ENCODE assay signal across 8 cellular contexts in the genomic region with DNA sequence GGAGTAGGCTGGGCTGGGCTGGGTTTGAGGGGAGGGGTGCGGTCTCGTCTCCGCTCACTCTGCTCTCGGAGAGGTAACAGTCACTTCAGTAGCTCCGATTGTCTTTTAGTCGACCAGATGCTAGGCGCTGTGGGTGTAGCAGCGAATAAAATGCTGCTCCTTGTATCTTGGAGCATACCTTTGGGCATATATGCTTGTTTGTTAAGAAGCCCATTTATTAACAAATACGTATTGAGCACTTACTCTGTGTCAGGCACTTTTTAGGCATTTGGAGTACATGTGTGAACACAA. TPM values are rescaled to one million over a fixed set of nuclear protein-coding genes. Genes with fewer than 3 reads are reported as not detected.
DNase-seq lines count a peak whose midpoint lies in the region; ATAC-seq and TF ChIP-seq lines count a peak whose summit lies in the region.

No MANE protein-coding gene starts in this region.

- peak overlapping the region; percentile 99 for H3K4me2 ChIP-seq in skeletal muscle satellite cell (ENCODE audit: low read length)

- no peaks in the 10 kb centered on the region for H3K9me3 Mint-ChIP-seq in activated T-cell treated with anti-CD3 and anti-CD28 coated beads, Interleukin-2, amount 50 U/mL, for 72 hours

- TF ChIP-seq CTCF in BE2C (IDR thresholded peaks at IDR 0.05; ENCODE audit: low read depth, low read length) (no peak), right atrium auricular region (IDR thresholded peaks at IDR 0.05) (no peak)

- peak overlapping the region; percentile 92 for H3K4me3 ChIP-seq in BE2C (ENCODE audit: low read depth, low read length)
- peak overlapping the region; percentile 70 for H3K4me3 ChIP-seq in MG63
- peak overlapping the region; percentile 77 to 93 for H3K4me3 ChIP-seq in right atrium auricular region
- H3K4me3 ChIP-seq in skeletal muscle satellite cell (ENCODE audit: low read length) = peak overlapping the region; percentile 96

- H3K27ac ChIP-seq in right atrium auricular region = peak overlapping the region; percentile 86 to 92

- peak overlapping the region; percentile 89 for H3K9ac ChIP-seq in skeletal muscle satellite cell (ENCODE audit: low read depth, low read length)

- H3K4me1 Mint-ChIP-seq in activated T-cell treated with anti-CD3 and anti-CD28 coated beads, Interleukin-2, amount 50 U/mL, for 72 hours (ENCODE audit: low read depth) = peaks cover 23% of the 10 kb centered on the region

- H3K4me1 ChIP-seq in BE2C = peaks cover 6% of the 10 kb centered on the region; the same call in 1 of the 2 replicates
- peaks cover 0 to 13% of the 10 kb centered on the region in 2 donors for H3K4me1 ChIP-seq in right atrium auricular region
- H3K4me1 ChIP-seq in skeletal muscle satellite cell (ENCODE audit: control insufficient read depth, insufficient read depth, low read length) = peaks cover 14% of the 10 kb centered on the region

- H3K36me3 ChIP-seq in BE2C (peaks cover 5% of the 10 kb centered on the region), MG63 (peaks cover 5% of the 10 kb centered on the region; the same call in 1 of the 2 replicates), right atrium auricular region (peaks cover 6% of the 10 kb centered on the region), skeletal muscle satellite cell (ENCODE audit: insufficient read depth, low read length) (peaks cover 13% of the 10 kb centered on the region)

- no peaks in the 10 kb centered on the region for H3K27me3 Mint-ChIP-seq in activated T-cell treated with anti-CD3 and anti-CD28 coated beads, Interleukin-2, amount 50 U/mL, for 72 hours (ENCODE audit: low read depth)

- DNase-seq in BE2C (no peak), MG63 (no peak), right atrium auricular region (ENCODE audit: low spot score) (no peak), D341Med (ENCODE audit: low spot score) (no peak), AG08396 (ENCODE audit: low spot score) (no peak)
- DNase-seq in activated T-cell treated with anti-CD3 and anti-CD28 coated beads, Interleukin-2, amount 50 U/mL, for 72 hours = peak; percentile 70 to 80

- H3K9me3 ChIP-seq in BE2C (no peaks in the 10 kb centered on the region), MG63 (no peaks in the 10 kb centered on the region), right atrium auricular region (no peaks in the 10 kb centered on the region), skeletal muscle satellite cell (replicated peaks; ENCODE audit: low read length) (no peaks in the 10 kb centered on the region)

- H3K36me3 Mint-ChIP-seq in activated T-cell treated with anti-CD3 and anti-CD28 coated beads, Interleukin-2, amount 50 U/mL, for 72 hours (ENCODE audit: insufficient read depth in 2 of 2) = peaks cover 0 to 7% of the 10 kb centered on the region in 2 donors

- peak overlapping the region; percentile 2 for H3K27ac Mint-ChIP-seq in activated T-cell treated with anti-CD3 and anti-CD28 coated beads, Interleukin-2, amount 50 U/mL, for 72 hours

- peak overlapping the region; percentile 87 to 91 for H3K4me3 Mint-ChIP-seq in activated T-cell treated with anti-CD3 and anti-CD28 coated beads, Interleukin-2, amount 50 U/mL, for 72 hours

- ATAC-seq in GM21576 (IDR thresholded peaks at IDR 0.05; ENCODE audit: unreplicated experiment) = peak; percentile 19
- ATAC-seq in activated T-cell treated with anti-CD3 and anti-CD28 coated beads, Interleukin-2, amount 50 U/mL, for 72 hours (replicated peaks in 1 of 2) = peak; percentile 65 to 67

- H3K27me3 ChIP-seq in BE2C = no peaks in the 10 kb centered on the region
- H3K27me3 ChIP-seq in MG63 = no peaks in the 10 kb centered on the region
- no peaks in the 10 kb centered on the region for H3K27me3 ChIP-seq in right atrium auricular region
- peaks cover 3% of the 10 kb centered on the region for H3K27me3 ChIP-seq in skeletal muscle satellite cell (ENCODE audit: control insufficient read depth, insufficient read depth, low read length)

RNA-seq across cellular contexts. Expression of gene ACTR5, which starts 0.5 kb away (rescaled TPM):
- polyA plus RNA-seq in BE2C (2012; ENCODE audit: insufficient read depth, insufficient read length, low read depth) = 29.2 TPM
- 9.8 and 16.4 TPM in 2 replicates for total RNA-seq in MG63 (2014; rRNA removed; shearing (Covaris generic); ENCODE audit: low replicate concordance)
- 1 to 10 TPM; 8.2 to 8.7 TPM for total RNA-seq in activated T-cell treated with anti-CD3 and anti-CD28 coated beads, Interleukin-2, amount 50 U/mL, for 72 hours
- 1 to 10 TPM; 2.8 to 5.6 TPM for total RNA-seq in right atrium auricular region
- 5.9 and 7.1 TPM in 2 replicates for total RNA-seq in skeletal muscle satellite cell (2012; rRNA removed)

RNA-seq across cellular contexts. Expression of gene SLC32A1, which starts 24.5 kb away (rescaled TPM):
- 85.5 TPM for polyA plus RNA-seq in BE2C (2012; ENCODE audit: insufficient read depth, insufficient read length, low read depth)
- total RNA-seq in MG63 (2014; rRNA removed; shearing (Covaris generic); ENCODE audit: low replicate concordance) = not detected in 2 replicates
- under 1 TPM in 1 of 2 donors, not detected in 1; 0.12 TPM for total RNA-seq in activated T-cell treated with anti-CD3 and anti-CD28 coated beads, Interleukin-2, amount 50 U/mL, for 72 hours
- not detected for total RNA-seq in right atrium auricular region
- total RNA-seq in skeletal muscle satellite cell (2012; rRNA removed) = not detected in 2 replicates

RNA-seq across cellular contexts. Expression of gene PPP1R16B, which starts 56.7 kb away (rescaled TPM):
- 53.6 TPM for polyA plus RNA-seq in BE2C (2012; ENCODE audit: insufficient read depth, insufficient read length, low read depth)
- total RNA-seq in MG63 (2014; rRNA removed; shearing (Covaris generic); ENCODE audit: low replicate concordance) = not detected in 2 replicates
- total RNA-seq in activated T-cell treated with anti-CD3 and anti-CD28 coated beads, Interleukin-2, amount 50 U/mL, for 72 hours = 100 to 1,000 TPM; 143 to 184 TPM
- total RNA-seq in right atrium auricular region = 1 to 10 TPM in 1 of 2 donors, under 1 TPM in 1; 0.96 to 6.6 TPM
- total RNA-seq in skeletal muscle satellite cell (2012; rRNA removed) = not detected in 2 replicates

Comparison
In these comparisons a context has a peak if more than half of its experiments do, and no peak if none do; other contexts are left out.
1. DNase-seq: peak in activated T-cell treated with anti-CD3 and anti-CD28 coated beads, Interleukin-2, amount 50 U/mL, for 72 hours (2 of 2); none in BE2C (single experiment), MG63 (single experiment), right atrium auricular region (single experiment), D341Med (single experiment) and AG08396 (single experiment).
2. RNA of gene PPP1R16B, which starts 56.7 kb away (total RNA-seq): 143 to 184 TPM in activated T-cell treated with anti-CD3 and anti-CD28 coated beads, Interleukin-2, amount 50 U/mL, for 72 hours; 0.96 to 6.6 TPM in right atrium auricular region and not detected in MG63; every median in the first group is over 10 times any median in the second.
3. Peak in every context shown above with its lines, with median percentiles within 50 percentile points of each other: H3K4me3 ChIP-seq.